9 cellular contexts compared by ENCODE assay signal in genomic region chr4:60081839-60082238, GRCh38.
"Had no signal": no experiment of that assay in that cellular context is flagged by ENCODE, and none has a peak within 500 bp of the region (broad histone marks: within the 10 kb centered on the region; RNA-seq: fewer than 3 reads in every experiment).

No MANE protein-coding gene starts in this region.

- H3K27ac Mint-ChIP-seq: GM23338, H9, HFFc6 had no signal

- H3K4me3 Mint-ChIP-seq: GM23338, H9, HFFc6 had no signal

- DNase-seq: GM23248, GOT3, H7, H9, HCEC 1CT, HFFc6 had no signal

- H3K36me3 ChIP-seq: HAP-1 had no signal

- H3K9me3 ChIP-seq: HAP-1 had no signal

- H3K4me1 ChIP-seq: HAP-1 had no signal

- H3K27ac ChIP-seq: GM23248 had no signal

- H3K4me3 ChIP-seq: GM23248, GM23338, HAP-1 had no signal

- ATAC-seq: GM23338, HCT116 had no signal
